In the genomic region with DNA sequence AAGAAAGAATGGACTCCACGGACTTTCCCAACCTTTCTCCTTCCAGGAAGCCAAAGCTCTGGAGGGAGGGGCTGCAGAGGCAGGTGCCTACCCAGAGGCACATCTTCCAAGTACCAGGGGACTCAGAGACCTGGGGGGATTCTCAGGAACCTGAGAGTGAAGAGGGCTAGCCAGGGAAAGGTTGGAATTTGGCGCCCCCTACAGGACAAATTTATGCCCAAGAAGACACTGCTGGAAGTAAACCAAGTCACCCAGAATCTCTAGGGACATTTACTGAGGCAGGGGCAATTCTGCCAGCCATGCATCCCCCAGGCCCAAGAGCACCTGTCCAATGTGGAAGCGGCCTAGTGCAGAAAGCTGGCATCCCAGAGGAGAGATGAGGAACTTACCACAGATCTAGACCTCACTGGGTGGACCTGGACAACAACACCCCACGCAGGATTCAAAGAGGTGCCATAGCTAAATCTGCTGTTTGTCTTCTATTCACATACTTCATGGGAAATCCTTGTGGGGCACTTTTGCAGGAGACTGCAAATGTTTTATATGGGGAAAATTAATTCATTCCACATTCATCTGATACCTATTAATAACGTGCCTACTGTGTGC, we compare ENCODE assay signal across 7 cellular contexts. TPM values are rescaled to one million over a fixed set of nuclear protein-coding genes. Genes with fewer than 3 reads are reported as not detected.
A peak's percentile ranks its signal among the peaks of the same experiment; 100 is the strongest.
DNase-seq lines count a peak whose midpoint lies in the region; ATAC-seq, FAIRE-seq and TF ChIP-seq lines count a peak whose summit lies in the region.

No MANE protein-coding gene starts in this region.

- H3K9me3 ChIP-seq in PC-3 (ENCODE audit: low read length), result no peaks in the 10 kb centered on the region
- H3K9me3 ChIP-seq in astrocyte (ENCODE audit: insufficient read depth, low read depth, low read length), result no peaks in the 10 kb centered on the region

- no peaks in the 10 kb centered on the region for H3K27me3 ChIP-seq in PC-3 (ENCODE audit: low read length)
- no peaks in the 10 kb centered on the region for H3K27me3 ChIP-seq in astrocyte (ENCODE audit: insufficient read depth, low read length)
- no peaks in the 10 kb centered on the region for H3K27me3 ChIP-seq in kidney epithelial cell (ENCODE audit: control insufficient read depth, insufficient read depth, low read length)

- H3K9ac ChIP-seq in PC-3 (ENCODE audit: low read length), result no peak overlapping the region
- H3K9ac ChIP-seq in astrocyte (ENCODE audit: low read length), result no peak overlapping the region

- H3K79me2 ChIP-seq in PC-3 (ENCODE audit: low read length), result no peaks in the 10 kb centered on the region
- H3K79me2 ChIP-seq in astrocyte (ENCODE audit: insufficient read depth, low read length), result no peaks in the 10 kb centered on the region

- H3K9me3 Mint-ChIP-seq in HFFc6 (no peaks in the 10 kb centered on the region), astrocyte (ENCODE audit: unreplicated experiment) (no peaks in the 10 kb centered on the region)

- no peaks in the 10 kb centered on the region for H4K20me1 ChIP-seq in PC-3 (ENCODE audit: low read length)
- H4K20me1 ChIP-seq in astrocyte (ENCODE audit: insufficient read depth, low read length), result no peaks in the 10 kb centered on the region

- no peak for FAIRE-seq in astrocyte (lab: Jason Lieb, UNC)

- H3K4me1 ChIP-seq in PC-3 (ENCODE audit: insufficient read depth, low read length) (no peaks in the 10 kb centered on the region), astrocyte (ENCODE audit: insufficient read depth, low read length) (no peaks in the 10 kb centered on the region)

- H3K27ac ChIP-seq in PC-3 (ENCODE audit: low read length), result no peak overlapping the region
- H3K27ac ChIP-seq in astrocyte (ENCODE audit: low read depth, low read length), result no peak overlapping the region

- no peaks in the 10 kb centered on the region for H3K36me3 ChIP-seq in PC-3 (ENCODE audit: low read depth, low read length)
- H3K36me3 ChIP-seq in astrocyte (ENCODE audit: insufficient read depth, low read length), result no peaks in the 10 kb centered on the region
- H3K36me3 ChIP-seq in kidney epithelial cell (ENCODE audit: control insufficient read depth, insufficient read depth, low read length), result no peaks in the 10 kb centered on the region

- peak; percentile 24 for DNase-seq in G401 (ENCODE audit: low spot score)
- peak; percentile 7 for DNase-seq in HFFc6
- peak; percentile 43 for DNase-seq in PC-3
- no peak for DNase-seq in astrocyte (ENCODE audit: low read depth)
- DNase-seq in kidney epithelial cell (ENCODE audit: low read depth), result no peak
- DNase-seq in stimulated activated CD8-positive, alpha-beta memory T cell treated with anti-CD3 and anti-CD28 coated beads, Interleukin-7, amount 100 ng/mL, for 24 hours (ENCODE audit: low read depth), result peak; percentile 11

- intact Hi-C loops in PC-3 (cut with micrococcal nuclease), result no loop called here

- no peak for ATAC-seq in PC-3
- no peak for ATAC-seq in HG03108 (IDR thresholded peaks at IDR 0.05; ENCODE audit: unreplicated experiment)

- H3K4me2 ChIP-seq in PC-3 (ENCODE audit: low read length) (no peak overlapping the region), astrocyte (ENCODE audit: low read length) (no peak overlapping the region)

- BruUV-seq in PC-3 (replicated peaks; lab: Mats Ljungman, UMichigan), result no TSS peak

- H3K4me1 Mint-ChIP-seq in HFFc6 (ENCODE audit: low read depth) (peaks cover 13% of the 10 kb centered on the region; the same call in 1 of the 2 replicates), astrocyte (ENCODE audit: low read depth, unreplicated experiment) (no peaks in the 10 kb centered on the region)

- POLR2A ChIA-PET in PC-3 (lab: Charles Lee; ENCODE audit: unreplicated experiment), result no interaction called here

- H3K36me3 Mint-ChIP-seq in HFFc6 (ENCODE audit: low read depth) (no peaks in the 10 kb centered on the region), astrocyte (ENCODE audit: low read depth, unreplicated experiment) (peaks cover 5% of the 10 kb centered on the region)

- H3K27me3 Mint-ChIP-seq in HFFc6 (ENCODE audit: insufficient read depth) (peaks cover 7% of the 10 kb centered on the region; the same call in 1 of the 2 replicates), astrocyte (ENCODE audit: low read depth, unreplicated experiment) (peaks cover 13% of the 10 kb centered on the region)

- no peaks in the 10 kb centered on the region for H3K9me2 ChIP-seq in PC-3 (replicated peaks; ENCODE audit: low read length)

- in situ Hi-C loops in G401 (cut with HindIII; ENCODE audit: low sequenced_read_pairs), result no loop called here

- no peak overlapping the region for H3K4me3 Mint-ChIP-seq in HFFc6
- no peak overlapping the region for H3K4me3 Mint-ChIP-seq in astrocyte (ENCODE audit: unreplicated experiment)

- CTCF ChIA-PET in PC-3 (lab: Charles Lee), result no interaction called here

- H3K27ac Mint-ChIP-seq in HFFc6 (no peak overlapping the region), astrocyte (ENCODE audit: unreplicated experiment) (no peak overlapping the region)

- H2AFZ ChIP-seq in PC-3 (ENCODE audit: low read length), result no peak overlapping the region
- no peak overlapping the region for H2AFZ ChIP-seq in astrocyte (ENCODE audit: low read depth, low read length)

- no peaks in the 10 kb centered on the region for H3F3A ChIP-seq in PC-3 (ENCODE audit: low read length, unreplicated experiment)

- H3K4me3 ChIP-seq in PC-3 (ENCODE audit: low read length) (no peak overlapping the region), astrocyte (ENCODE audit: insufficient read depth, low read depth, low read length) (no peak overlapping the region), kidney epithelial cell (ENCODE audit: low read depth, low read length) (no peak overlapping the region)

- TF ChIP-seq CTCF in HFFc6 (IDR thresholded peaks at IDR 0.05) (peak; percentile 94), PC-3 (conservative IDR thresholded peaks at IDR 0.05; ENCODE audit: low read depth, low read length) (peak; percentile 81), astrocyte (IDR thresholded peaks at IDR 0.05; ENCODE audit: insufficient read depth, low read depth, low read length) (peak; percentile 45), kidney epithelial cell (IDR thresholded peaks at IDR 0.05; ENCODE audit: insufficient read depth, low read length, poor library complexity, severe bottlenecking) (peak; percentile 68)

RNA-seq across cellular contexts. Expression of a gene that starts 25.9 kb away (rescaled TPM):
- 1.8 and 3.8 TPM in 2 replicates for total RNA-seq in G401 (2014; rRNA removed; shearing (Covaris generic))
- total RNA-seq in HFFc6 (2021; fragmentation: NEBNext Ultra II Directional; extraction: Animal tissue kit (Norgen Biotek cat#: 25700)), result 1 to 10 TPM; 5.0 to 9.5 (median 8.5) TPM
- total RNA-seq in PC-3 (2014; rRNA removed) (1.4 and 2.8 TPM in 2 replicates), astrocyte (1.3 and 1.8 TPM in 2 replicates), kidney epithelial cell (3.6 and 6.8 TPM in 2 replicates)

RNA-seq across cellular contexts. Expression of a gene that starts 58.8 kb away (rescaled TPM):
- total RNA-seq in G401 (2014; rRNA removed; shearing (Covaris generic)), result 0.06 TPM in 1 of 2 replicates, not detected in the other
- total RNA-seq in HFFc6 (2021; fragmentation: NEBNext Ultra II Directional; extraction: Animal tissue kit (Norgen Biotek cat#: 25700)), result 10 to 100 TPM in 4 of 6 experiments, 1 to 10 TPM in 2; 4.0 to 14.9 (median 12.7) TPM
- total RNA-seq in PC-3 (2014; rRNA removed), result 3.9 and 6.0 TPM in 2 replicates
- 0.29 and 0.39 TPM in 2 replicates for total RNA-seq in astrocyte
- 5.0 and 5.2 TPM in 2 replicates for total RNA-seq in kidney epithelial cell

Comparison
In these comparisons a context has a peak if more than half of its experiments do, and no peak if none do; other contexts are left out.
1. DNase-seq: peak in G401 (single experiment), HFFc6 (single experiment), PC-3 (single experiment) and stimulated activated CD8-positive, alpha-beta memory T cell treated with anti-CD3 and anti-CD28 coated beads, Interleukin-7, amount 100 ng/mL, for 24 hours (single experiment); none in astrocyte (single experiment) and kidney epithelial cell (single experiment).
2. Peak in every context shown above with its lines, with median percentiles within 50 percentile points of each other: CTCF ChIP-seq.